Comparison of ENCODE assay signal across 8 cellular contexts in genomic region chr5:115634343-115635132, GRCh38. TPM values are rescaled to one million over a fixed set of nuclear protein-coding genes. Genes with fewer than 3 reads are reported as not detected.
DNase-seq lines count a peak whose midpoint lies in the region; ATAC-seq and TF ChIP-seq lines count a peak whose summit lies in the region.

No MANE protein-coding gene starts in this region.

- no peaks in the 10 kb centered on the region for H3K36me3 ChIP-seq in right atrium auricular region
- H3K36me3 ChIP-seq in psoas muscle (ENCODE audit: insufficient read depth in 1 of 2, low read depth in 1 of 2): no peaks in the 10 kb centered on the region
- no peaks in the 10 kb centered on the region for H3K36me3 ChIP-seq in urinary bladder (ENCODE audit: insufficient read depth)

- 11 to 17% (median 12%) methylated on average over 8 of the region's 8 CpGs for WGBS in psoas muscle, 3 donors
- WGBS in urinary bladder: 11% methylated on average over 8 of the region's 8 CpGs

- H3K4me3 ChIP-seq in right atrium auricular region (peak overlapping the region in 1 of 2 donors; percentile 35), psoas muscle (peak overlapping the region; percentile 56), urinary bladder (ENCODE audit: low read depth, low read length) (peak overlapping the region; percentile 31)

- peak overlapping the region; percentile 10 to 58 for H3K27ac ChIP-seq in right atrium auricular region
- peak overlapping the region; percentile 46 for H3K27ac ChIP-seq in psoas muscle
- H3K27ac ChIP-seq in urinary bladder (ENCODE audit: low read depth): peak overlapping the region; percentile 6

- DNase-seq in NCI-H128 (lab: John Stamatoyannopoulos, UW; ENCODE audit: unreplicated experiment): peak; percentile 14
- DNase-seq in SW480 (ENCODE audit: low spot score): peak; percentile 91
- peak; percentile 69 for DNase-seq in amniotic epithelial cell (ENCODE audit: low read depth)
- peak; percentile 93 for DNase-seq in right atrium auricular region (ENCODE audit: low spot score)
- DNase-seq in psoas muscle: peak; percentile 86 to 91

- H3K4me1 ChIP-seq in right atrium auricular region: peaks cover 0 to 4% of the 10 kb centered on the region in 2 donors
- no peaks in the 10 kb centered on the region for H3K4me1 ChIP-seq in psoas muscle
- H3K4me1 ChIP-seq in urinary bladder (ENCODE audit: insufficient read depth): no peaks in the 10 kb centered on the region

- no peaks in the 10 kb centered on the region for H3K27me3 ChIP-seq in right atrium auricular region
- no peaks in the 10 kb centered on the region for H3K27me3 ChIP-seq in psoas muscle (ENCODE audit: insufficient read depth in 3 of 3, low read length in 2 of 3)

- intact Hi-C loops in psoas muscle (cut with DNase I): loop anchor here in 1 of 2 donors (5.0 kb wide), 1 partner anchor 433 kb away; no protein-coding TSS in a partner anchor

- H3K9me3 ChIP-seq in right atrium auricular region (no peaks in the 10 kb centered on the region), psoas muscle (no peaks in the 10 kb centered on the region)

- TF ChIP-seq CTCF in GM12872 (IDR thresholded peaks at IDR 0.05; ENCODE audit: insufficient read depth, low read depth, low read length) (peak; percentile 83), right atrium auricular region (IDR thresholded peaks at IDR 0.05) (peak; percentile 87 to 91), psoas muscle (IDR thresholded peaks at IDR 0.05) (peak; percentile 94)

- peak; percentile 60 for ATAC-seq in HG02759 (IDR thresholded peaks at IDR 0.05; ENCODE audit: unreplicated experiment)
- peak; percentile 83 to 100 (median 97) for ATAC-seq in psoas muscle

RNA-seq across cellular contexts. Expression of gene TMED7, which starts 8.7 kb away (rescaled TPM):
- total RNA-seq in right atrium auricular region (100 to 1,000 TPM in 1 of 2 donors, 10 to 100 TPM in 1; 70.2 to 101 TPM), psoas muscle (10 to 100 TPM; 34.2 to 59.0 (median 40.6) TPM), urinary bladder (150 TPM)
- polyA plus RNA-seq in psoas muscle (10 to 100 TPM; 18.3 to 33.5 (median 28.2) TPM), urinary bladder (49.0 TPM)

RNA-seq across cellular contexts. Expression of gene TICAM2, which starts 32.3 kb away (rescaled TPM):
- 1 to 10 TPM in 1 of 2 donors, under 1 TPM in 1; 0.67 to 1.1 TPM for total RNA-seq in right atrium auricular region
- total RNA-seq in psoas muscle: 1 to 10 TPM; 1.2 to 4.9 (median 1.7) TPM
- polyA plus RNA-seq in psoas muscle: 1 to 10 TPM in 2 of 3 donors, under 1 TPM in 1; 0.63 to 2.9 (median 1.3) TPM
- total RNA-seq in urinary bladder: 11.9 TPM
- polyA plus RNA-seq in urinary bladder: 3.0 TPM

Comparison
In these comparisons a context has a peak if more than half of its experiments do, and no peak if none do; other contexts are left out.
1. DNase-seq: peak in every context shown above with its lines; median percentile 93 in right atrium auricular region; 91 in SW480; 88 in psoas muscle; 69 in amniotic epithelial cell; 14 in NCI-H128.